Comparison of ENCODE assay signal across 9 cellular contexts in genomic region chr13:114069376-114070097, GRCh38.
A peak's percentile ranks its signal among the peaks of the same experiment; 100 is the strongest.
DNase-seq lines count a peak whose midpoint lies in the region; ATAC-seq and TF ChIP-seq lines count a peak whose summit lies in the region.
"Had no signal": no experiment of that assay in that cellular context is flagged by ENCODE, and none has a peak within 500 bp of the region (broad histone marks: within the 10 kb centered on the region; RNA-seq: fewer than 3 reads in every experiment).

No MANE protein-coding gene starts in this region.

- H4K5ac ChIP-seq in IMR-90 (ENCODE audit: low read depth, low read length), result no peak overlapping the region

- H3K27ac ChIP-seq in IMR-90 (ENCODE audit: insufficient read depth, low read length) (peak overlapping the region; percentile 98), mesenchymal stem cell (ENCODE audit: low read length, poor library complexity, severe bottlenecking) (peak overlapping the region; percentile 53), stomach smooth muscle (ENCODE audit: low read length) (peak overlapping the region; percentile 6)

- H4K91ac ChIP-seq in IMR-90 (ENCODE audit: insufficient read depth, low read depth, low read length), result peak overlapping the region; percentile 88
- no peak overlapping the region for H4K91ac ChIP-seq in mesenchymal stem cell (ENCODE audit: low read length)

- no peaks in the 10 kb centered on the region for H3K9me3 ChIP-seq in IMR-90 (ENCODE audit: control insufficient read depth, insufficient read depth, low read length)
- no peaks in the 10 kb centered on the region for H3K9me3 ChIP-seq in mesenchymal stem cell (ENCODE audit: control insufficient read depth, low read length)
- H3K9me3 ChIP-seq in stomach smooth muscle (ENCODE audit: control insufficient read depth in 2 of 2, low read length in 2 of 2), result no peaks in the 10 kb centered on the region

- H2BK5ac ChIP-seq in IMR-90 (ENCODE audit: low read depth, low read length, poor library complexity, severe bottlenecking), result peak overlapping the region; percentile 53
- H2BK5ac ChIP-seq in mesenchymal stem cell (ENCODE audit: low read depth, low read length, poor library complexity, severe bottlenecking), result peak overlapping the region; percentile 40

- no peak overlapping the region for H3K56ac ChIP-seq in IMR-90 (ENCODE audit: extremely low read depth, insufficient read depth, low read length)

- dilution Hi-C loops in IMR-90 (cut with HindIII; ENCODE audit: low sequenced_read_pairs, unreplicated experiment), result no loop called here

- peaks cover 4% of the 10 kb centered on the region for H3K9me3 Mint-ChIP-seq in activated naive CD8-positive, alpha-beta T cell treated with anti-CD3 and anti-CD28 coated beads for 36 hours

- H4K8ac ChIP-seq in IMR-90 (ENCODE audit: low read depth in 2 of 2, low read length in 2 of 2) (peak overlapping the region; percentile 21 to 85; a peak in 2 of 4 replicates), mesenchymal stem cell (ENCODE audit: low read length) (peak overlapping the region; percentile 51)

- no peaks in the 10 kb centered on the region for H3K27me3 Mint-ChIP-seq in activated naive CD8-positive, alpha-beta T cell treated with anti-CD3 and anti-CD28 coated beads for 36 hours

- peak overlapping the region; percentile 78 for H3K4ac ChIP-seq in IMR-90 (ENCODE audit: low read depth, low read length)
- H3K4ac ChIP-seq in mesenchymal stem cell (ENCODE audit: low read depth in 1 of 2, low read length in 2 of 2), result no peak overlapping the region

- H3K4me3 Mint-ChIP-seq in activated naive CD8-positive, alpha-beta T cell treated with anti-CD3 and anti-CD28 coated beads for 36 hours, result no peak overlapping the region

- H3K36me3 Mint-ChIP-seq in activated naive CD8-positive, alpha-beta T cell treated with anti-CD3 and anti-CD28 coated beads for 36 hours, result peaks cover 27% of the 10 kb centered on the region

- H2BK12ac ChIP-seq in mesenchymal stem cell (ENCODE audit: low read length in 2 of 2), result no peak overlapping the region

- H2BK15ac ChIP-seq in IMR-90 (ENCODE audit: low read depth, low read length) (peak overlapping the region; percentile 0; the same call in 1 of the 3 replicates), mesenchymal stem cell (ENCODE audit: low read depth, poor library complexity, severe bottlenecking) (peak overlapping the region; percentile 73)

- H4K20me1 ChIP-seq in IMR-90 (ENCODE audit: insufficient read depth, low read length), result peaks cover 30% of the 10 kb centered on the region

- ATAC-seq in IMR-90 (ENCODE audit: low read depth) (no peak), HG03460 (IDR thresholded peaks at IDR 0.05; ENCODE audit: unreplicated experiment) (no peak)

- H2AK5ac ChIP-seq in IMR-90 (ENCODE audit: low read depth, low read length) (0 out of 2 replicates have a peak overlapping the region, but pooled peaks have one; percentile 88), mesenchymal stem cell (ENCODE audit: low read length, severe bottlenecking) (no peak overlapping the region)

- intact Hi-C loops in IMR-90 (cut with micrococcal nuclease), result no loop called here

- H3K36me3 ChIP-seq in IMR-90 (ENCODE audit: control insufficient read depth, insufficient read depth, low read length) (peaks cover 31% of the 10 kb centered on the region), mesenchymal stem cell (ENCODE audit: control insufficient read depth in 1 of 2, insufficient read depth in 2 of 2, low read depth in 1 of 2, low read length in 2 of 2) (peaks cover 40 to 56% of the 10 kb centered on the region in 2 experiments), stomach smooth muscle (ENCODE audit: control insufficient read depth in 2 of 2, insufficient read depth in 2 of 2, low read length in 2 of 2) (peaks cover 6% of the 10 kb centered on the region in 2 donors)

- H2BK120ac ChIP-seq in IMR-90 (ENCODE audit: low read depth, low read length) (peak overlapping the region; percentile 84), mesenchymal stem cell (ENCODE audit: low read depth, low read length) (no peak overlapping the region)

- TF ChIP-seq POLR2A in IMR-90 (IDR thresholded peaks at IDR 0.05; ENCODE audit: low read depth, low read length), result no peak

- no peak overlapping the region for H2AK9ac ChIP-seq in IMR-90 (replicated peaks; ENCODE audit: low read depth, low read length, poor library complexity)

- DNase-seq in IMR-90 (no peak), mesenchymal stem cell (no peak), D341Med (ENCODE audit: low spot score) (no peak), NCI-H2107 treated with DMSO at 0.1 percent for 48 hours (lab: John Stamatoyannopoulos, UW; ENCODE audit: unreplicated experiment) (no peak)
- no peak for DNase-seq in activated naive CD8-positive, alpha-beta T cell treated with anti-CD3 and anti-CD28 coated beads for 36 hours
- DNase-seq: NCI-H69; stimulated activated CD4-positive, alpha-beta T cell treated with anti-CD3 and anti-CD28 coated beads, Interleukin-4, amount 100 ng/mL, for 24 hours had no signal

- peaks cover 16% of the 10 kb centered on the region for H3K9me1 ChIP-seq in IMR-90 (ENCODE audit: insufficient read depth, low read length)

- H3K4me3 ChIP-seq in IMR-90 (ENCODE audit: insufficient read depth, low read depth, low read length) (no peak overlapping the region), mesenchymal stem cell (ENCODE audit: insufficient read depth in 1 of 2, low read depth in 1 of 2, low read length in 2 of 2) (peak overlapping the region in 1 of 2 experiments; percentile 7), stomach smooth muscle (ENCODE audit: low read length in 2 of 2) (no peak overlapping the region)

- no peak overlapping the region for H2AFZ ChIP-seq in IMR-90 (replicated peaks; ENCODE audit: low read length, poor library complexity)
- H2AFZ ChIP-seq in mesenchymal stem cell (ENCODE audit: low read depth, low read length), result no peak overlapping the region

- H3K27ac Mint-ChIP-seq in activated naive CD8-positive, alpha-beta T cell treated with anti-CD3 and anti-CD28 coated beads for 36 hours, result peak overlapping the region; percentile 99

- H3K4me1 ChIP-seq in IMR-90 (ENCODE audit: control insufficient read depth, insufficient read depth, low read length) (peaks cover 43% of the 10 kb centered on the region), mesenchymal stem cell (ENCODE audit: control insufficient read depth, insufficient read depth, low read depth, low read length) (peaks cover 40% of the 10 kb centered on the region), stomach smooth muscle (ENCODE audit: control insufficient read depth, insufficient read depth, low read length) (peaks cover 35% of the 10 kb centered on the region)

- BruUV-seq in IMR-90 (replicated peaks; lab: Mats Ljungman, UMichigan), result no TSS peak

- H3K23ac ChIP-seq in IMR-90 (ENCODE audit: low read depth, low read length) (no peak overlapping the region), mesenchymal stem cell (ENCODE audit: low read length in 2 of 2) (no peak overlapping the region)

- H3K4me1 Mint-ChIP-seq in activated naive CD8-positive, alpha-beta T cell treated with anti-CD3 and anti-CD28 coated beads for 36 hours, result peaks cover 53% of the 10 kb centered on the region

- in situ Hi-C loops in IMR-90 (cut with MboI; ENCODE audit: low sequenced_read_pairs), result loop anchor here (5.0 kb wide), 1 partner anchor 63 kb away; the partner anchor contains the start of gene RASA3

- CTCF ChIA-PET in IMR-90 (lab: Yijun Ruan, JAX), result no interaction called here

- TF ChIP-seq CTCF in IMR-90 (conservative IDR thresholded peaks at IDR 0.05; ENCODE audit: low read depth, low read length), result no peak

- H3K18ac ChIP-seq in IMR-90 (ENCODE audit: low read depth, low read length) (no peak overlapping the region), mesenchymal stem cell (ENCODE audit: low read depth in 1 of 2, low read length in 2 of 2) (peak overlapping the region in 1 of 2 experiments; percentile 49)

- H3K14ac ChIP-seq in IMR-90 (replicated peaks; ENCODE audit: low read depth, low read length), result no peak overlapping the region
- H3K14ac ChIP-seq in mesenchymal stem cell (ENCODE audit: low read length in 2 of 2), result no peak overlapping the region

- H3K4me2 ChIP-seq in IMR-90 (ENCODE audit: low read depth, low read length) (no peak overlapping the region), mesenchymal stem cell (ENCODE audit: low read length, poor library complexity, severe bottlenecking) (no peak overlapping the region)

- POLR2A ChIA-PET in IMR-90 (lab: Charles Lee; ENCODE audit: unreplicated experiment), result no interaction called here

- H3K27me3 ChIP-seq in IMR-90 (ENCODE audit: control insufficient read depth, insufficient read depth, low read length) (no peaks in the 10 kb centered on the region), mesenchymal stem cell (ENCODE audit: control insufficient read depth in 1 of 2, insufficient read depth in 1 of 2, low read length in 2 of 2) (no peaks in the 10 kb centered on the region), stomach smooth muscle (ENCODE audit: control insufficient read depth in 1 of 2, insufficient read depth in 2 of 2, low read length in 2 of 2) (no peaks in the 10 kb centered on the region)

- H3K79me1 ChIP-seq in IMR-90 (ENCODE audit: low read depth in 1 of 2, low read length in 2 of 2) (peaks cover 29 to 73% of the 10 kb centered on the region in 2 experiments), mesenchymal stem cell (replicated peaks; ENCODE audit: low read length, poor library complexity, severe bottlenecking) (peaks cover 3% of the 10 kb centered on the region)

- TF ChIP-seq RAD21 in IMR-90 (IDR thresholded peaks at IDR 0.05; ENCODE audit: low read length), result no peak

- no peak overlapping the region for H3K9ac ChIP-seq in IMR-90 (ENCODE audit: low read depth, low read length)
- peak overlapping the region; percentile 97 for H3K9ac ChIP-seq in mesenchymal stem cell (ENCODE audit: low read length)
- H3K9ac ChIP-seq in stomach smooth muscle (ENCODE audit: low read length in 2 of 2), result no peak overlapping the region

- no CpG with 5 or more reads among the region's 32 CpGs for WGBS in IMR-90 (ENCODE audit: extremely low coverage in 2 of 2, insufficient read length in 1 of 2), 2 experiments
- 92% methylated on average over 7 of the region's 32 CpGs for WGBS in mesenchymal stem cell

- no peak overlapping the region for H2BK20ac ChIP-seq in IMR-90 (ENCODE audit: low read depth, low read length)

TF ChIP-seq in IMR-90, 13 proteins besides CTCF, POLR2A, EP300 and RAD21 (continues in another document):
- TF ChIP-seq MXI1 (IDR thresholded peaks at IDR 0.05; ENCODE audit: borderline replicate concordance, low read depth, low read length), result no peak
- no peak for TF ChIP-seq CEBPB (IDR thresholded peaks at IDR 0.05; ENCODE audit: low read depth, low read length)
- no peak for TF ChIP-seq RFX5 (IDR thresholded peaks at IDR 0.05; ENCODE audit: low read depth, low read length)
- TF ChIP-seq BHLHE40 (IDR thresholded peaks at IDR 0.05; ENCODE audit: low read depth, low read length), result no peak
- TF ChIP-seq SMC3 (IDR thresholded peaks at IDR 0.05; ENCODE audit: low read depth, low read length), result no peak
- no peak for TF ChIP-seq FOS (IDR thresholded peaks at IDR 0.05; ENCODE audit: low read depth, low read length)
- TF ChIP-seq MAFK (IDR thresholded peaks at IDR 0.05; ENCODE audit: low read depth, low read length), result no peak

Comparison
In these comparisons a context has a peak if more than half of its experiments do, and no peak if none do; other contexts are left out.
1. H3K27ac ChIP-seq: peak in every context shown above with its lines; median percentile 98 in IMR-90; 53 in mesenchymal stem cell; 6 in stomach smooth muscle.